ENCODE assay signal across 1 cellular context in the genomic region with DNA sequence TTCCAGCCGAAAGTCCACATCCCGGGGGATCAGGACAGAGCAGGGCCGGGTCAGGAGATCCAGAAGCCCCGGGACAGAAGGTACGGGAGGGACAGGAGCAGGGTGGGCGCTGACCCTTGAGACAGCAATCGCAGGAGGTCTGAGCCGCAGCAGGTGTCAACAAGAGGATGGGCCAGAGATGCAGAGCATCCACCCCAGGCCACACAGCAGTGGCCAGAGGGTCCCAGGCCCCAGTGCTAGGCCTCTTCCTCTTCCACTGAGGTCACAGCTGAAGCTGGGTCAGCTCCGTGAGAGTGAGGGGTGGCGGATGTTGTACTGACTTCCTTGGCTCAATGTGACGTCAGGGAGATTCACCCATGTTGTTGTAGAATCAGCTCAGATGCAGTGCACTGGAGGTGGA.
TF ChIP-seq lines count a peak whose summit lies in the region.

No MANE protein-coding gene starts in this region.

TF ChIP-seq in K562, 482 proteins besides CTCF, POLR2A, EP300 and RAD21:
- TF ChIP-seq ESRRA (IDR thresholded peaks at IDR 0.05; ENCODE audit: borderline replicate concordance, low read depth): no peak
- no peak for TF ChIP-seq POU5F1 (IDR thresholded peaks at IDR 0.05; ENCODE audit: borderline replicate concordance, low read depth, low read length, partially characterized antibody)
- no peak for TF ChIP-seq ZNF431 (CRISPR knock-in tag; IDR thresholded peaks at IDR 0.05)
- TF ChIP-seq ELF1 (tag; IDR thresholded peaks at IDR 0.05): no peak
- TF ChIP-seq ZNF655 (CRISPR knock-in tag; IDR thresholded peaks at IDR 0.05): no peak
- TF ChIP-seq NR1H2 (CRISPR knock-in tag; IDR thresholded peaks at IDR 0.05): no peak
- TF ChIP-seq ZC3H4 (CRISPR knock-in tag; IDR thresholded peaks at IDR 0.05; ENCODE audit: borderline replicate concordance): no peak
- no peak for TF ChIP-seq IRF9 (tag; IDR thresholded peaks at IDR 0.05)
- TF ChIP-seq TBP (optimal IDR thresholded peaks at IDR 0.05; ENCODE audit: low read depth, low read length): no peak
- TF ChIP-seq ETS1 (conservative IDR thresholded peaks at IDR 0.05; ENCODE audit: control insufficient read depth, low read depth, low read length): no peak
- TF ChIP-seq CTCFL (IDR thresholded peaks at IDR 0.05; ENCODE audit: borderline replicate concordance, insufficient read depth, low read depth, low read length, poor library complexity, severe bottlenecking): no peak
- no peak for TF ChIP-seq HIVEP1 (CRISPR knock-in tag; IDR thresholded peaks at IDR 0.05)
- no peak for TF ChIP-seq KDM5B (IDR thresholded peaks at IDR 0.05; ENCODE audit: insufficient replicate concordance, low read depth, low read length)
- TF ChIP-seq CBFB (CRISPR knock-in tag; IDR thresholded peaks at IDR 0.05): no peak
- TF ChIP-seq, protein P1, sequence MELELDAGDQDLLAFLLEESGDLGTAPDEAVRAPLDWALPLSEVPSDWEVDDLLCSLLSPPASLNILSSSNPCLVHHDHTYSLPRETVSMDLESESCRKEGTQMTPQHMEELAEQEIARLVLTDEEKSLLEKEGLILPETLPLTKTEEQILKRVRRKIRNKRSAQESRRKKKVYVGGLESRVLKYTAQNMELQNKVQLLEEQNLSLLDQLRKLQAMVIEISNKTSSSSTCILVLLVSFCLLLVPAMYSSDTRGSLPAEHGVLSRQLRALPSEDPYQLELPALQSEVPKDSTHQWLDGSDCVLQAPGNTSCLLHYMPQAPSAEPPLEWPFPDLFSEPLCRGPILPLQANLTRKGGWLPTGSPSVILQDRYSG (tag; conservative IDR thresholded peaks at IDR 0.05; ENCODE audit: low read depth): no peak
- TF ChIP-seq SFPQ (IDR thresholded peaks at IDR 0.05; ENCODE audit: low read depth, low read length): no peak
- no peak for TF ChIP-seq STAT6 (CRISPR knock-in tag; IDR thresholded peaks at IDR 0.05)
- TF ChIP-seq SRSF7 (optimal IDR thresholded peaks at IDR 0.05; ENCODE audit: low read depth, low read length): no peak
